ENCODE assay signal across 8 cellular contexts in genomic region chr1:19476440-19477190, GRCh38. TPM values are rescaled to one million over a fixed set of nuclear protein-coding genes. Genes with fewer than 3 reads are reported as not detected.
DNase-seq lines count a peak whose midpoint lies in the region; ATAC-seq and TF ChIP-seq lines count a peak whose summit lies in the region.

No MANE protein-coding gene starts in this region.

- H3K4me3 ChIP-seq in fibroblast of lung (replicated peaks in 1 of 4; ENCODE audit: control extremely low read depth in 1 of 4, insufficient read depth in 1 of 4, low read depth in 3 of 4, low read length in 4 of 4): no peak overlapping the region
- no peak overlapping the region for H3K4me3 ChIP-seq in MM.1S (ENCODE audit: low read length)

- H3K4me1 ChIP-seq in fibroblast of lung (ENCODE audit: control insufficient read depth, extremely low read depth, insufficient read depth, low read length) (peaks cover 20% of the 10 kb centered on the region), MM.1S (ENCODE audit: low read length) (no peaks in the 10 kb centered on the region)

- H3K36me3 ChIP-seq in fibroblast of lung (ENCODE audit: control insufficient read depth, insufficient read depth, low read length): peaks cover 9% of the 10 kb centered on the region
- no peaks in the 10 kb centered on the region for H3K36me3 ChIP-seq in MM.1S (replicated peaks; ENCODE audit: insufficient read depth, low read length)

- H3K4me2 ChIP-seq in fibroblast of lung (ENCODE audit: extremely low read depth, insufficient read depth, low read length) (peak overlapping the region; percentile 49), MM.1S (ENCODE audit: low read depth, low read length) (no peak overlapping the region)

- H3K9me2 ChIP-seq in MM.1S (replicated peaks; ENCODE audit: insufficient read depth, low read length): no peaks in the 10 kb centered on the region

- peak overlapping the region; percentile 80 for H3K4me3 Mint-ChIP-seq in stimulated activated effector memory CD8-positive, alpha-beta T cell treated with anti-CD3 and anti-CD28 coated beads, Interleukin-12 subunit alpha, Interleukin-12 subunit beta, amount 100 ng/mL, for 72 hours

- H3K9me3 ChIP-seq in fibroblast of lung (ENCODE audit: control insufficient read depth, insufficient read depth, low read depth, low read length): no peaks in the 10 kb centered on the region
- no peaks in the 10 kb centered on the region for H3K9me3 ChIP-seq in MM.1S (replicated peaks; ENCODE audit: insufficient read depth, low read length)

- DNase-seq in GF-D8 (lab: John Stamatoyannopoulos, UW) (peak; percentile 95), T-helper 22 cell (ENCODE audit: low read depth) (peak; percentile 67), fibroblast of lung (ENCODE audit: low read depth in 2 of 2) (peak; percentile 42 to 59), GM13977 (ENCODE audit: low spot score) (no peak), NCI-H1417 treated with DMSO at 0.1 percent for 48 hours (lab: John Stamatoyannopoulos, UW) (no peak), MM.1S (no peak)
- peak in 1 of 2 donors; percentile 72 for DNase-seq in stimulated activated effector memory CD8-positive, alpha-beta T cell treated with anti-CD3 and anti-CD28 coated beads, Interleukin-12 subunit alpha, Interleukin-12 subunit beta, amount 100 ng/mL, for 72 hours (ENCODE audit: low spot score in 2 of 2)

- no peak for TF ChIP-seq CTCF in fibroblast of lung (conservative IDR thresholded peaks at IDR 0.05 in 1 of 2, IDR thresholded peaks at IDR 0.05 in 1 of 2; ENCODE audit: low read depth in 1 of 2, low read length in 2 of 2)
- TF ChIP-seq CTCF in GM13977 (IDR thresholded peaks at IDR 0.05; ENCODE audit: extremely low read depth, insufficient read depth, missing control alignments): no peak
- no peak for TF ChIP-seq CTCF in MM.1S (IDR thresholded peaks at IDR 0.05; ENCODE audit: low read length)

- H2AFZ ChIP-seq in fibroblast of lung (ENCODE audit: low read length) (no peak overlapping the region), MM.1S (ENCODE audit: low read length) (no peak overlapping the region)

- H3K27ac ChIP-seq in fibroblast of lung (ENCODE audit: insufficient read depth, low read length): peak overlapping the region; percentile 39
- no peak overlapping the region for H3K27ac ChIP-seq in MM.1S (ENCODE audit: low read length)

- in situ Hi-C loops in GM13977 (cut with MboI; ENCODE audit: low pct_unique_long_range_greater_than_20kb, low sequenced_read_pairs, unreplicated experiment): no loop called here

- H3K36me3 Mint-ChIP-seq in stimulated activated effector memory CD8-positive, alpha-beta T cell treated with anti-CD3 and anti-CD28 coated beads, Interleukin-12 subunit alpha, Interleukin-12 subunit beta, amount 100 ng/mL, for 72 hours: peaks cover 44% of the 10 kb centered on the region

- H4K20me1 ChIP-seq in fibroblast of lung (ENCODE audit: control insufficient read depth, extremely low read depth, insufficient read depth, low read length): peaks cover 8% of the 10 kb centered on the region
- peaks cover 14% of the 10 kb centered on the region for H4K20me1 ChIP-seq in MM.1S (ENCODE audit: insufficient read depth, low read length)

- peaks cover 86% of the 10 kb centered on the region for H3K4me1 Mint-ChIP-seq in stimulated activated effector memory CD8-positive, alpha-beta T cell treated with anti-CD3 and anti-CD28 coated beads, Interleukin-12 subunit alpha, Interleukin-12 subunit beta, amount 100 ng/mL, for 72 hours

- no peak overlapping the region for H3K9ac ChIP-seq in fibroblast of lung (ENCODE audit: insufficient read depth, low read length)
- H3K9ac ChIP-seq in MM.1S (ENCODE audit: low read length): no peak overlapping the region

- H3K27ac Mint-ChIP-seq in stimulated activated effector memory CD8-positive, alpha-beta T cell treated with anti-CD3 and anti-CD28 coated beads, Interleukin-12 subunit alpha, Interleukin-12 subunit beta, amount 100 ng/mL, for 72 hours: peak overlapping the region; percentile 97

- H3K79me2 ChIP-seq in fibroblast of lung (ENCODE audit: control insufficient read depth, insufficient read depth, low read length) (peaks cover 96% of the 10 kb centered on the region), MM.1S (ENCODE audit: low read length) (peaks cover 96% of the 10 kb centered on the region)

- ATAC-seq in HG02840 (IDR thresholded peaks at IDR 0.05; ENCODE audit: low FRiP score, unreplicated experiment): peak; percentile 40
- peak; percentile 87 for ATAC-seq in stimulated activated effector memory CD8-positive, alpha-beta T cell treated with anti-CD3 and anti-CD28 coated beads, Interleukin-12 subunit alpha, Interleukin-12 subunit beta, amount 100 ng/mL, for 72 hours

- H3F3A ChIP-seq in MM.1S (ENCODE audit: insufficient read depth, low read length): no peaks in the 10 kb centered on the region

- H3K27me3 ChIP-seq in fibroblast of lung (ENCODE audit: control insufficient read depth, insufficient read depth, low read length) (no peaks in the 10 kb centered on the region), MM.1S (replicated peaks; ENCODE audit: insufficient read depth, low read length) (no peaks in the 10 kb centered on the region)

- no peaks in the 10 kb centered on the region for H3K9me3 Mint-ChIP-seq in stimulated activated effector memory CD8-positive, alpha-beta T cell treated with anti-CD3 and anti-CD28 coated beads, Interleukin-12 subunit alpha, Interleukin-12 subunit beta, amount 100 ng/mL, for 72 hours

RNA-seq across cellular contexts. Expression of gene CAPZB, which starts 8.7 kb away (rescaled TPM):
- 77.6 and 104 TPM in 2 replicates for total RNA-seq in fibroblast of lung
- 495 and 519 TPM in 2 replicates for polyA plus RNA-seq in fibroblast of lung
- 514 and 539 TPM in 2 replicates for polyA plus RNA-seq in fibroblast of lung (2012)
- polyA minus RNA-seq in fibroblast of lung (ENCODE audit: low replicate concordance): 153 and 154 TPM in 2 replicates

Comparison
In these comparisons a context has a peak if more than half of its experiments do, and no peak if none do; other contexts are left out.
1. DNase-seq: peak in GF-D8 (single experiment), T-helper 22 cell (single experiment) and fibroblast of lung (2 of 2); none in GM13977 (single experiment), NCI-H1417 treated with DMSO at 0.1 percent for 48 hours (single experiment) and MM.1S (single experiment).